28 cellular contexts compared by ENCODE assay signal in the genomic region with DNA sequence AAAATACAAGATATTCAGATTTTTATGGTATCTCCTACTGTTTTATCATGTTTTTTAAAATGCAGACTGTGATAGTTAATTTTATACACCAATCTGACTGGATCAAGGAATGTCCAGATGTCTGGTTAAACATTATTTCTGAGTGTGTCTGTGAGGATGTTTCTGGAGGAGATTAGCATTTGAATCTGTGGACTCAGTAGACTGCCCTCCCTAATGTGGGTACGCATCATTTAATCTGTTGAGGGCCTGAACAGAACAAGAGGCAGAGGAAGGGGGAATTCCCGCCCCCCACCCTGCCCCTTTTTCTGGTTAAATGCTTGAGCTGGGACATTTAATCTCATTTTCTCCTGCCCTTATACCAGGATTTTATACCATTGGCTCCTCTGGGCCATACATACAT.
"Had no signal": no experiment of that assay in that cellular context is flagged by ENCODE, and none has a peak within 500 bp of the region (broad histone marks: within the 10 kb centered on the region; RNA-seq: fewer than 3 reads in every experiment).

No MANE protein-coding gene starts in this region.

- H3K4me3 ChIP-seq: heart right ventricle, hepatocyte, lower lobe of right lung, psoas muscle, skin epidermis, stomach, testis, thyroid gland, transverse colon, upper lobe of left lung, vagina had no signal

- H3K36me3 Mint-ChIP-seq: mesothelial cell of epicardium; naive B cell; natural killer cell; stimulated activated naive B cell treated with anti-CD40 and anti-IgM and Interleukin-4, amounts not matched to agents 10 μg/mL and 1 μg/mL and 100 μg/mL, for 72 hours had no signal

- H3K27me3 ChIP-seq: heart right ventricle, hepatocyte, stomach, testis, thyroid gland, transverse colon, upper lobe of left lung, vagina had no signal

- H2AFZ ChIP-seq: hepatocyte had no signal

- H3K79me2 ChIP-seq: hepatocyte, parathyroid adenoma had no signal

- H3K27me3 Mint-ChIP-seq: naive B cell; stimulated activated naive B cell treated with anti-CD40 and anti-IgM and Interleukin-4, amounts not matched to agents 10 μg/mL and 1 μg/mL and 100 μg/mL, for 72 hours had no signal

- H3K9ac ChIP-seq: parathyroid adenoma had no signal

- H3K9me3 ChIP-seq: heart right ventricle, lower lobe of right lung, psoas muscle, stomach, testis, thyroid gland, transverse colon, upper lobe of left lung, vagina had no signal

- H3K4me2 ChIP-seq: hepatocyte had no signal

- H3K4me3 Mint-ChIP-seq: mesothelial cell of epicardium; naive B cell; natural killer cell; stimulated activated naive B cell treated with anti-CD40 and anti-IgM and Interleukin-4, amounts not matched to agents 10 μg/mL and 1 μg/mL and 100 μg/mL, for 72 hours had no signal

- H3K36me3 ChIP-seq: heart right ventricle, lower lobe of right lung, stomach, thyroid gland, transverse colon, upper lobe of left lung, vagina had no signal

- H3K4me1 Mint-ChIP-seq: naive B cell; natural killer cell; stimulated activated naive B cell treated with anti-CD40 and anti-IgM and Interleukin-4, amounts not matched to agents 10 μg/mL and 1 μg/mL and 100 μg/mL, for 72 hours had no signal

- DNase-seq: heart right ventricle; islet precursor cell; lower lobe of right lung; mammary epithelial cell; mesendoderm; naive B cell; natural killer cell; nucleus accumbens; psoas muscle; right cardiac atrium; stimulated activated CD4-positive, alpha-beta T cell treated with anti-CD3 and anti-CD28 coated beads, Interleukin-12 subunit alpha, Interleukin-12 subunit beta, amount 100 ng/mL, for 4 hours; stimulated activated CD4-positive, alpha-beta T cell treated with anti-CD3 and anti-CD28 coated beads, Interleukin-15, amount 100 ng/mL, for 24 hours; stimulated activated CD4-positive, alpha-beta T cell treated with anti-CD3 and anti-CD28 coated beads, Interleukin-2, amount 100 ng/mL, for 24 hours; stimulated activated CD4-positive, alpha-beta T cell treated with anti-CD3 and anti-CD28 coated beads, Interleukin-4, amount 100 ng/mL, for 1 hour; stimulated activated naive B cell treated with anti-CD40 and anti-IgM and Interleukin-4, amounts not matched to agents 10 μg/mL and 1 μg/mL and 100 μg/mL, for 72 hours; stimulated activated naive CD8-positive, alpha-beta T cell treated with anti-CD3 and anti-CD28 coated beads, Interleukin-15, Interleukin-2, amounts not matched to agents 100 U/mL and 50 U/mL, for 24 hours; stomach; testis; thyroid gland; transverse colon; upper lobe of left lung had no signal

- H3K27ac Mint-ChIP-seq: mesothelial cell of epicardium; naive B cell; natural killer cell; stimulated activated naive B cell treated with anti-CD40 and anti-IgM and Interleukin-4, amounts not matched to agents 10 μg/mL and 1 μg/mL and 100 μg/mL, for 72 hours had no signal

- H3K4me1 ChIP-seq: lower lobe of right lung, psoas muscle, testis, upper lobe of left lung, vagina had no signal

- H3K9me3 Mint-ChIP-seq: naive B cell; stimulated activated naive B cell treated with anti-CD40 and anti-IgM and Interleukin-4, amounts not matched to agents 10 μg/mL and 1 μg/mL and 100 μg/mL, for 72 hours had no signal

- ATAC-seq: heart right ventricle; left lobe of liver; lower lobe of right lung; natural killer cell; psoas muscle; right cardiac atrium; sciatic nerve; stimulated activated naive B cell treated with anti-CD40 and anti-IgM and Interleukin-4, amounts not matched to agents 10 μg/mL and 1 μg/mL and 100 μg/mL, for 72 hours; stimulated activated naive CD8-positive, alpha-beta T cell treated with anti-CD3 and anti-CD28 coated beads, Interleukin-15, Interleukin-2, amounts not matched to agents 100 U/mL and 50 U/mL, for 24 hours had no signal

- H3K27ac ChIP-seq: heart right ventricle, hepatocyte, lower lobe of right lung, parathyroid adenoma, psoas muscle, skin epidermis, stomach, testis, thyroid gland, transverse colon, upper lobe of left lung, vagina had no signal
